1 cellular context compared by ENCODE assay signal in the genomic region with DNA sequence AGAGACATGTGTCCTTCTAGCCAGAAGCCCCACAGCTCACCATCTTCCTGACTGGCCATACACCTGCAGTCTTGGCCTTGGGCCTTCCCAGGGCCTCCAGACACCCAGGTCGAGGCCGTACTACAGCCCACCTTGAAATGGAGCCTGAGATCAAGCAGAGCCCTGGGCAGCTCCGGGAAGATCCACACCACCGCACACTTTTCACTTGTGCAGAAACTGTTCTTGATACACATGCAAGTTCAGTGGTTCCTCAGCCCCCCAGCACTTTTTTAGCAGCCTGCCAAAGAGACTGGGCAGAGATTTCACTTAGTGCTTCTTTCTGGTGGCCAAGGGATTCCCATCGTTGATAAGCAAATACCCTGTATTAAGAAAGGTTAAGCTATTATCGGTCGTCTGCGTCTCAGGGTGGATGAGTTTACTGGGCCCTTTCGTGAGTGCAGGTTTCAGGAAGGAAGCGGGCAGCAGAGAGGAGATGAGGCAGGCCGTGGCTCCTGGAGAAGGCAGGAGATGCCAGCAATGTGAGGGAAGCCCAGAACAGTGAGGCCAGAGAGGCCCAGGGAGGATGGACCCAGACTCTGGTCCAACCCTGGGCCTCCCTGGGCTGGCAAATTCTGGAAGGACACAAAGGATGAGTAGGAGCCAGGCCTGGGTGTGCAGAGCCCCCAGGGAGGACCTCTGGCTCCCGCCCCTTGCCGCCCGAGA.
TF ChIP-seq lines count a peak whose summit lies in the region.

No MANE protein-coding gene starts in this region.

TF ChIP-seq in WTC11, 78 proteins besides CTCF, POLR2A, EP300 and RAD21 (continued from another document):
- TF ChIP-seq, protein P1, sequence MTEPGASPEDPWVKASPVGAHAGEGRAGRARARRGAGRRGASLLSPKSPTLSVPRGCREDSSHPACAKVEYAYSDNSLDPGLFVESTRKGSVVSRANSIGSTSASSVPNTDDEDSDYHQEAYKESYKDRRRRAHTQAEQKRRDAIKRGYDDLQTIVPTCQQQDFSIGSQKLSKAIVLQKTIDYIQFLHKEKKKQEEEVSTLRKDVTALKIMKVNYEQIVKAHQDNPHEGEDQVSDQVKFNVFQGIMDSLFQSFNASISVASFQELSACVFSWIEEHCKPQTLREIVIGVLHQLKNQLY (CRISPR knock-in tag; IDR thresholded peaks at IDR 0.05): no peak
- TF ChIP-seq IRF2 (CRISPR knock-in tag; IDR thresholded peaks at IDR 0.05; ENCODE audit: borderline replicate concordance, low read depth) (no peak), ZNF121 (CRISPR knock-in tag; IDR thresholded peaks at IDR 0.05) (no peak), TEAD4 (CRISPR knock-in tag; IDR thresholded peaks at IDR 0.05) (no peak), FOXP1 (CRISPR knock-in tag; IDR thresholded peaks at IDR 0.05; ENCODE audit: borderline replicate concordance) (no peak), ESRRA (CRISPR knock-in tag; IDR thresholded peaks at IDR 0.05; ENCODE audit: borderline replicate concordance) (no peak)
- TF ChIP-seq, protein P2, sequence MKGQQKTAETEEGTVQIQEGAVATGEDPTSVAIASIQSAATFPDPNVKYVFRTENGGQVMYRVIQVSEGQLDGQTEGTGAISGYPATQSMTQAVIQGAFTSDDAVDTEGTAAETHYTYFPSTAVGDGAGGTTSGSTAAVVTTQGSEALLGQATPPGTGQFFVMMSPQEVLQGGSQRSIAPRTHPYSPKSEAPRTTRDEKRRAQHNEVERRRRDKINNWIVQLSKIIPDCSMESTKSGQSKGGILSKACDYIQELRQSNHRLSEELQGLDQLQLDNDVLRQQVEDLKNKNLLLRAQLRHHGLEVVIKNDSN (CRISPR knock-in tag; IDR thresholded peaks at IDR 0.05): no peak
TF ChIP-seq in WTC11: peak in this region for 0.
